Comparison of ENCODE assay signal across 1 cellular context in genomic region chr19:23766951-23767350, GRCh38.
TF ChIP-seq lines count a peak whose summit lies in the region.

No MANE protein-coding gene starts in this region.

TF ChIP-seq in K562, 482 proteins besides CTCF, POLR2A, EP300 and RAD21:
- TF ChIP-seq GATA2 (CRISPR knock-in tag; IDR thresholded peaks at IDR 0.05), result no peak
- TF ChIP-seq ZBTB40 (IDR thresholded peaks at IDR 0.05), result no peak
- no peak for TF ChIP-seq ZBTB40 (CRISPR knock-in tag; IDR thresholded peaks at IDR 0.05)
- no peak for TF ChIP-seq MECOM (CRISPR knock-in tag; IDR thresholded peaks at IDR 0.05)
- TF ChIP-seq FOXO4 (CRISPR knock-in tag; IDR thresholded peaks at IDR 0.05), result no peak
